21 cellular contexts compared by ENCODE assay signal in the genomic region with DNA sequence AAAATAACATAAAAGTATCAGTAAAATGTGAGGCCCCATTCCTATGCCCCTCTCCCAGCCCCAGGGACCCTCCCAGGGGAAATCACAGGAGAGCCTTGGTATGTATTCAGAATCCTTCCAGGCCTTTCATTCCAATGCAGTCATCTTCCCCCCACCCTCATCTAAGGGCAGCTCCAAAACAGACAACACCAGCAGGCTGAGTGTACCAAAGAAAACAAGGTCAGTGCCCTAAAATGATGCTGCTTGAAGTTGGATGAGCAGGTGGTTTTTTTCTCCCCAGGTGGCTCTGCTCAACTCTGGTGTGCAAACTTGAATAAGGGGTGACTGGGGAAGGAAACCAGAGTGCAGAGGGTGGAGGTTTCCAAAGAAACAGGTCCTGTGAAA. TPM values are rescaled to one million over a fixed set of nuclear protein-coding genes. Genes with fewer than 3 reads are reported as not detected.
DNase-seq lines count a peak whose midpoint lies in the region; ATAC-seq, FAIRE-seq and TF ChIP-seq lines count a peak whose summit lies in the region.
"Had no signal": no experiment of that assay in that cellular context is flagged by ENCODE, and none has a peak within 500 bp of the region (broad histone marks: within the 10 kb centered on the region; RNA-seq: fewer than 3 reads in every experiment).

No MANE protein-coding gene starts in this region.

- H4K20me1 ChIP-seq in astrocyte (ENCODE audit: insufficient read depth, low read length) (peaks cover 77% of the 10 kb centered on the region), hepatocyte (ENCODE audit: insufficient read depth, poor library complexity, severe bottlenecking) (no peaks in the 10 kb centered on the region)

- H3K4me3 Mint-ChIP-seq in astrocyte (ENCODE audit: unreplicated experiment) = no peak overlapping the region
- H3K4me3 Mint-ChIP-seq: activated B cell treated with CpG ODN at 0.5 μM for 24 hours; activated naive CD4-positive, alpha-beta T cell treated with anti-CD3 and anti-CD28 coated beads for 36 hours; CD4-positive, alpha-beta memory T cell; naive B cell; T-helper 2 cell treated with Interferon-gamma antibody and Interleukin-4, amounts not matched to agents 5 μg/mL and 100 μg/mL, for 36 hours had no signal

- intact Hi-C loops in thyroid gland (cut with DNase I) = loop anchor here (10.0 kb wide), 1 partner anchor 59 kb away; the partner anchor contains the start of gene TSPAN9
- intact Hi-C loops in body of pancreas (cut with DNase I) = no loop called here

- H3K9me3 Mint-ChIP-seq in astrocyte (ENCODE audit: unreplicated experiment) = peaks cover 2% of the 10 kb centered on the region

- ATAC-seq in body of pancreas = no peak

- H3K4me1 Mint-ChIP-seq in astrocyte (ENCODE audit: low read depth, unreplicated experiment) = peaks cover 19% of the 10 kb centered on the region

- H3K9ac ChIP-seq in astrocyte (ENCODE audit: low read length) = no peak overlapping the region
- H3K9ac ChIP-seq: parathyroid adenoma had no signal

- no peak for FAIRE-seq in astrocyte (lab: Jason Lieb, UNC)
- FAIRE-seq: GM19239 had no signal

- no peaks in the 10 kb centered on the region for H3K9me2 ChIP-seq in hepatocyte (replicated peaks; ENCODE audit: insufficient read depth)

- no peak overlapping the region for H3K4me3 ChIP-seq in astrocyte (ENCODE audit: insufficient read depth, low read depth, low read length)
- H3K4me3 ChIP-seq in hepatocyte = no peak overlapping the region
- no peak overlapping the region for H3K4me3 ChIP-seq in thyroid gland (replicated peaks in 1 of 3)
- no peak overlapping the region for H3K4me3 ChIP-seq in body of pancreas

- DNase-seq in GM04503 (ENCODE audit: low read depth) = peak; percentile 15
- DNase-seq in astrocyte (ENCODE audit: low read depth) = no peak
- no peak for DNase-seq in hepatocyte (ENCODE audit: low spot score)
- no peak for DNase-seq in thyroid gland
- DNase-seq in cerebellar nuclear complex (lab: John Stamatoyannopoulos, UW) = no peak
- no peak for DNase-seq in body of pancreas
- no peak for DNase-seq in NCI-H2029 (lab: John Stamatoyannopoulos, UW)
- DNase-seq: activated B cell treated with CpG ODN at 0.5 μM for 24 hours; activated naive CD4-positive, alpha-beta T cell treated with anti-CD3 and anti-CD28 coated beads for 36 hours; amygdala; CD4-positive, alpha-beta memory T cell; kidney glomerular epithelial cell; naive B cell; NCI-H1105; NCI-H2081; NCI-H345; NCI-H774 had no signal

- H2AFZ ChIP-seq in astrocyte (ENCODE audit: low read depth, low read length) (no peak overlapping the region), hepatocyte (no peak overlapping the region)
- H2AFZ ChIP-seq: parathyroid adenoma had no signal

- H3K27ac ChIP-seq in astrocyte (ENCODE audit: low read depth, low read length) (no peak overlapping the region), hepatocyte (no peak overlapping the region), thyroid gland (peak overlapping the region in 2 of 3 donors; percentile 57 to 61), body of pancreas (no peak overlapping the region)
- H3K27ac ChIP-seq: parathyroid adenoma, RWPE1 had no signal

- H3K4me2 ChIP-seq in astrocyte (ENCODE audit: low read length) = no peak overlapping the region
- peak overlapping the region; percentile 20 for H3K4me2 ChIP-seq in hepatocyte

- H3K36me3 Mint-ChIP-seq in astrocyte (ENCODE audit: low read depth, unreplicated experiment) = peaks cover 1% of the 10 kb centered on the region
- H3K36me3 Mint-ChIP-seq: CD4-positive, alpha-beta memory T cell had no signal

- no peak for TF ChIP-seq CTCF in astrocyte (IDR thresholded peaks at IDR 0.05; ENCODE audit: insufficient read depth, low read depth, low read length)
- TF ChIP-seq CTCF in hepatocyte (IDR thresholded peaks at IDR 0.05; ENCODE audit: poor library complexity) = no peak
- no peak for TF ChIP-seq CTCF in thyroid gland (IDR thresholded peaks at IDR 0.05)
- TF ChIP-seq CTCF in body of pancreas (IDR thresholded peaks at IDR 0.05) = no peak

- peaks cover 16% of the 10 kb centered on the region for H3K27me3 Mint-ChIP-seq in astrocyte (ENCODE audit: low read depth, unreplicated experiment)

- H3K79me2 ChIP-seq in astrocyte (ENCODE audit: insufficient read depth, low read length) (peaks cover 28% of the 10 kb centered on the region), hepatocyte (peaks cover 2% of the 10 kb centered on the region)

- H3K27ac Mint-ChIP-seq in astrocyte (ENCODE audit: unreplicated experiment) = peak overlapping the region; percentile 1
- H3K27ac Mint-ChIP-seq: activated B cell treated with CpG ODN at 0.5 μM for 24 hours; activated naive CD4-positive, alpha-beta T cell treated with anti-CD3 and anti-CD28 coated beads for 36 hours; CD4-positive, alpha-beta memory T cell; naive B cell; T-helper 2 cell treated with Interferon-gamma antibody and Interleukin-4, amounts not matched to agents 5 μg/mL and 100 μg/mL, for 36 hours had no signal

- TF ChIP-seq POLR2A in thyroid gland (IDR thresholded peaks at IDR 0.05) (no peak), body of pancreas (IDR thresholded peaks at IDR 0.05) (no peak)

- no peaks in the 10 kb centered on the region for H3K36me3 ChIP-seq in astrocyte (ENCODE audit: insufficient read depth, low read length)
- H3K36me3 ChIP-seq in hepatocyte (replicated peaks; ENCODE audit: insufficient read depth, low read depth) = no peaks in the 10 kb centered on the region
- no peaks in the 10 kb centered on the region for H3K36me3 ChIP-seq in thyroid gland
- no peaks in the 10 kb centered on the region for H3K36me3 ChIP-seq in body of pancreas (replicated peaks in 1 of 2; ENCODE audit: insufficient read depth in 1 of 2, low read depth in 2 of 2)

- H3K27me3 ChIP-seq in astrocyte (ENCODE audit: insufficient read depth, low read length) (peaks cover 7% of the 10 kb centered on the region), hepatocyte (no peaks in the 10 kb centered on the region), thyroid gland (no peaks in the 10 kb centered on the region), body of pancreas (no peaks in the 10 kb centered on the region)

- no peaks in the 10 kb centered on the region for H3K9me3 ChIP-seq in astrocyte (ENCODE audit: insufficient read depth, low read depth, low read length)
- no peaks in the 10 kb centered on the region for H3K9me3 ChIP-seq in hepatocyte (ENCODE audit: low read depth)
- H3K9me3 ChIP-seq in thyroid gland = no peaks in the 10 kb centered on the region
- H3K9me3 ChIP-seq in body of pancreas = no peaks in the 10 kb centered on the region

- peaks cover 33% of the 10 kb centered on the region for H3K4me1 ChIP-seq in astrocyte (ENCODE audit: insufficient read depth, low read length)
- H3K4me1 ChIP-seq in hepatocyte (ENCODE audit: insufficient read depth) = peaks cover 13% of the 10 kb centered on the region
- peaks cover 13 to 36% of the 10 kb centered on the region in 2 donors for H3K4me1 ChIP-seq in thyroid gland
- no peaks in the 10 kb centered on the region for H3K4me1 ChIP-seq in body of pancreas

RNA-seq across cellular contexts. Expression of gene TSPAN9, which starts 56.2 kb away (rescaled TPM):
- 39.8 and 40.9 TPM in 2 replicates for total RNA-seq in astrocyte
- 35.3 and 38.6 TPM in 2 replicates for total RNA-seq in hepatocyte
- 16.6 and 19.8 TPM in 2 replicates for polyA plus RNA-seq in hepatocyte
- total RNA-seq in thyroid gland = 10 to 100 TPM; 26.9 to 47.5 (median 33.2) TPM
- total RNA-seq in body of pancreas = 10 to 100 TPM; 14.0 to 18.5 TPM
- polyA plus RNA-seq: CD4-positive, alpha-beta memory T cell had no signal

Comparison
In these comparisons a context has a peak if more than half of its experiments do, and no peak if none do; other contexts are left out.
1. H3K27ac ChIP-seq: peak in thyroid gland (2 of 3); none in astrocyte (single experiment), hepatocyte (single experiment) and body of pancreas (0 of 4).